In genomic region chr14:103520657-103521437, GRCh38 we compare ENCODE assay signal across 8 cellular contexts.
DNase-seq lines count a peak whose midpoint lies in the region; ATAC-seq, FAIRE-seq and TF ChIP-seq lines count a peak whose summit lies in the region.

No MANE protein-coding gene starts in this region.

- TF ChIP-seq CTCF in VCaP (conservative IDR thresholded peaks at IDR 0.05), result peak; percentile 79

- H2AFZ ChIP-seq in ACC112 (ENCODE audit: low read length, unreplicated experiment), result no peak overlapping the region

- peaks cover 24% of the 10 kb centered on the region for H3K4me1 ChIP-seq in ACC112 (ENCODE audit: control insufficient read depth, insufficient read depth, low read length, unreplicated experiment)

- no peak for FAIRE-seq in GM19239 (lab: Jason Lieb, UNC)

- H3K27ac ChIP-seq in ACC112 (ENCODE audit: low read depth, low read length) (no peak overlapping the region; the same call in 1 of the 2 replicates), VCaP (peak overlapping the region; percentile 98), caudate nucleus (ENCODE audit: low read depth, low read length) (peak overlapping the region; percentile 91)

- H3K79me2 ChIP-seq in ACC112 (ENCODE audit: control insufficient read depth, insufficient read depth, low read length, unreplicated experiment), result no peaks in the 10 kb centered on the region

- peak overlapping the region; percentile 84 for H3K4me3 ChIP-seq in ACC112 (ENCODE audit: low read depth, low read length)

- H3K27me3 ChIP-seq in ACC112 (ENCODE audit: insufficient read depth, low read length), result peaks cover 23% of the 10 kb centered on the region

- peak; percentile 76 for DNase-seq in GM19239 (ENCODE audit: insufficient read length, low spot score)
- peak; percentile 86 to 91 for DNase-seq in NCI-H2081 (lab: John Stamatoyannopoulos, UW)
- peak in 52 of 61 donors; percentile 54 to 90 (median 72) for DNase-seq in caudate nucleus (lab: John Stamatoyannopoulos, UW)
- peak; percentile 93 for DNase-seq in islet precursor cell
- DNase-seq in stimulated activated CD4-positive, alpha-beta T cell treated with anti-CD3 and anti-CD28 coated beads, Interleukin-15, amount 100 ng/mL, for 1 hour (ENCODE audit: low read depth in 1 of 2, low spot score in 1 of 2), result peak; percentile 38 to 52

- no peak for ATAC-seq in GM21367 (IDR thresholded peaks at IDR 0.05; ENCODE audit: unreplicated experiment)

- no peaks in the 10 kb centered on the region for H3K36me3 ChIP-seq in ACC112 (ENCODE audit: insufficient read depth, low read length)
